ENCODE assay signal across 19 cellular contexts in the genomic region with DNA sequence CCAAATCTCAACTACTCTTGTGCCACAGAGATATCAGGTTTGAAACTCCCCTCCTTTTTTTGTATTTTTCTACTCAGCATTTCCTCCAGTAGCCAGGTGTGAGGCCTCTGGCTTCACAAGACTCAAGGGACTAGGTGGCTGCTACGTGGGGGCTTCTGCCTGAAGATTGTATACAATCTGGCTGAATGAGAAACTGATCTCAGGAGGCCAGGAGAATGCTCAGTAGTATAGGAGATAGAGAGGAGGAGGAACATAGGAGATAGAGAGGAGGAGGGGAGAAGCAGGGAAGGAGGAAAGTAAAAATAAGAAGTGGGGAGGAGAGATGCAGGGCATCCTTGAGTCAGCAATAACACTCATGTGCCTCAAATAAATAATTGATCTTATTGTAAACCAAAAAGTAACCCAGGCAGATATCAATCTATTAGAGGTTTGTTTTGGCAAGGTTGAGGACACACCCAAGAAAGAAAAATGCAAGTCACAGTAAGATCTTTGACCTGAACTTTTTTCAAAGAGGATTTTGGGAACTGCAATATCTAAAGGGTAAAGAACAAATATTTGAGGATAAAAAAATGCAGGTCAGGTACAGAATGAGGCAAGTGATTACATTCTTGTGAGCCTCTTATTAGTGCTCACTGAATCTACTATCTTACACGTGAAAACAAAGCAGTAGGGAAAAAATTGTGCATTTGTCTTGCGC. TPM values are rescaled to one million over a fixed set of nuclear protein-coding genes. Genes with fewer than 3 reads are reported as not detected.
DNase-seq lines count a peak whose midpoint lies in the region; ATAC-seq and TF ChIP-seq lines count a peak whose summit lies in the region.
"Had no signal": no experiment of that assay in that cellular context is flagged by ENCODE, and none has a peak within 500 bp of the region (broad histone marks: within the 10 kb centered on the region; RNA-seq: fewer than 3 reads in every experiment).

No MANE protein-coding gene starts in this region.

- no peaks in the 10 kb centered on the region for H3K4me1 Mint-ChIP-seq in activated CD4-positive, alpha-beta memory T cell treated with anti-CD3 and anti-CD28 coated beads, Interleukin-2, amount 10 ng/mL, durations not matched to agents 7 days and 5 days
- H3K4me1 Mint-ChIP-seq: H9 had no signal

- peak overlapping the region; percentile 100 for H3K27ac ChIP-seq in 22Rv1
- peak overlapping the region; percentile 31 for H3K27ac ChIP-seq in muscle layer of duodenum (ENCODE audit: low read length)
- H3K27ac ChIP-seq: HL-60 had no signal

- intact Hi-C loops in left colon (cut with DNase I, micrococcal nuclease): no loop called here

- no peak overlapping the region for H3K27ac Mint-ChIP-seq in activated CD4-positive, alpha-beta memory T cell treated with anti-CD3 and anti-CD28 coated beads, Interleukin-2, amount 10 ng/mL, durations not matched to agents 7 days and 5 days
- H3K27ac Mint-ChIP-seq: H9 had no signal

- DNase-seq in LoVo (ENCODE audit: low spot score) (peak; percentile 71), left colon (no peak), NCI-H187 (lab: John Stamatoyannopoulos, UW) (no peak)
- DNase-seq in activated CD4-positive, alpha-beta memory T cell treated with anti-CD3 and anti-CD28 coated beads, Interleukin-2, amount 10 ng/mL, durations not matched to agents 7 days and 5 days: no peak
- DNase-seq: C1 segment of cervical spinal cord, H9, KG1, NCI-H1092, NCI-H146, NCI-H226, NCI-H524 treated with DMSO at 0.1 percent for 48 hours had no signal

- peaks cover 0 to 2% of the 10 kb centered on the region in 2 donors for H3K9me3 ChIP-seq in muscle layer of duodenum (ENCODE audit: control insufficient read depth in 1 of 2, low read length in 2 of 2)

- CTCF ChIA-PET in activated CD4-positive, alpha-beta memory T cell treated with anti-CD3 and anti-CD28 coated beads, Interleukin-2, amount 10 ng/mL, durations not matched to agents 7 days and 5 days (lab: Charles Lee): no interaction called here

- H3K36me3 ChIP-seq in muscle layer of duodenum (ENCODE audit: control insufficient read depth in 1 of 2, insufficient read depth in 2 of 2, low read length in 2 of 2): no peaks in the 10 kb centered on the region

- peaks cover 10% of the 10 kb centered on the region for H3K9me3 Mint-ChIP-seq in activated CD4-positive, alpha-beta memory T cell treated with anti-CD3 and anti-CD28 coated beads, Interleukin-2, amount 10 ng/mL, durations not matched to agents 7 days and 5 days

- H3K36me3 Mint-ChIP-seq in activated CD4-positive, alpha-beta memory T cell treated with anti-CD3 and anti-CD28 coated beads, Interleukin-2, amount 10 ng/mL, durations not matched to agents 7 days and 5 days (ENCODE audit: low read depth): no peaks in the 10 kb centered on the region

- no peaks in the 10 kb centered on the region for H3K27me3 ChIP-seq in muscle layer of duodenum (ENCODE audit: low read depth, low read length)

- H3K4me3 Mint-ChIP-seq in activated CD4-positive, alpha-beta memory T cell treated with anti-CD3 and anti-CD28 coated beads, Interleukin-2, amount 10 ng/mL, durations not matched to agents 7 days and 5 days: no peak overlapping the region
- H3K4me3 Mint-ChIP-seq: H9 had no signal

- no peaks in the 10 kb centered on the region for H3K4me1 ChIP-seq in muscle layer of duodenum (ENCODE audit: control insufficient read depth in 1 of 2, insufficient read depth in 2 of 2, low read length in 2 of 2)

- ATAC-seq in left colon (peak; percentile 31), HG02759 (IDR thresholded peaks at IDR 0.05; ENCODE audit: unreplicated experiment) (no peak), HG03521 (IDR thresholded peaks at IDR 0.05; ENCODE audit: unreplicated experiment) (no peak)
- ATAC-seq: Panc1 had no signal

- no peaks in the 10 kb centered on the region for H3K27me3 Mint-ChIP-seq in activated CD4-positive, alpha-beta memory T cell treated with anti-CD3 and anti-CD28 coated beads, Interleukin-2, amount 10 ng/mL, durations not matched to agents 7 days and 5 days

- no peak overlapping the region for H3K4me3 ChIP-seq in muscle layer of duodenum (ENCODE audit: low read depth in 1 of 2, low read length in 2 of 2)

- TF ChIP-seq CTCF in 22Rv1 (IDR thresholded peaks at IDR 0.05): no peak

- POLR2A ChIA-PET in activated CD4-positive, alpha-beta memory T cell treated with anti-CD3 and anti-CD28 coated beads, Interleukin-2, amount 10 ng/mL, durations not matched to agents 7 days and 5 days (lab: Charles Lee): no interaction called here

RNA-seq across cellular contexts. Expression of a gene that starts 36.8 kb away (rescaled TPM):
- total RNA-seq in left colon: not detected
- 1 to 10 TPM in 1 of 2 experiments, under 1 TPM in 1; 0.63 to 1.5 TPM for total RNA-seq in activated CD4-positive, alpha-beta memory T cell treated with anti-CD3 and anti-CD28 coated beads, Interleukin-2, amount 10 ng/mL, durations not matched to agents 7 days and 5 days
- total RNA-seq: H9, M059J had no signal

RNA-seq across cellular contexts. Expression of a gene that starts 48.5 kb away (rescaled TPM):
- not detected for total RNA-seq in left colon
- not detected for total RNA-seq in activated CD4-positive, alpha-beta memory T cell treated with anti-CD3 and anti-CD28 coated beads, Interleukin-2, amount 10 ng/mL, durations not matched to agents 7 days and 5 days
- total RNA-seq: A673, H9, M059J had no signal

RNA-seq across cellular contexts. Expression of a gene that starts 53.9 kb away (rescaled TPM):
- total RNA-seq in left colon: 100 to 1,000 TPM; 173 to 682 TPM
- 1 to 10 TPM; 6.0 to 7.6 TPM for total RNA-seq in activated CD4-positive, alpha-beta memory T cell treated with anti-CD3 and anti-CD28 coated beads, Interleukin-2, amount 10 ng/mL, durations not matched to agents 7 days and 5 days

Comparison
In these comparisons a context has a peak if more than half of its experiments do, and no peak if none do; other contexts are left out.
1. RNA of a gene that starts 53.9 kb away (total RNA-seq): 173 to 682 TPM in left colon; 6.0 to 7.6 TPM in activated CD4-positive, alpha-beta memory T cell treated with anti-CD3 and anti-CD28 coated beads, Interleukin-2, amount 10 ng/mL, durations not matched to agents 7 days and 5 days; every median in the first group is over 10 times any median in the second.